In genomic region chr1:97869441-97869840, GRCh38 we compare ENCODE assay signal across 25 cellular contexts.
"Had no signal": no experiment of that assay in that cellular context is flagged by ENCODE, and none has a peak within 500 bp of the region (broad histone marks: within the 10 kb centered on the region; RNA-seq: fewer than 3 reads in every experiment).

No MANE protein-coding gene starts in this region.

- H3K27me3 ChIP-seq: ovary, stomach, testis, thyroid gland, transverse colon, upper lobe of left lung, vagina had no signal

- H3K27ac Mint-ChIP-seq: naive thymus-derived CD4-positive, alpha-beta T cell; natural killer cell treated with Interleukin-12 subunit alpha and Interleukin-12 subunit beta and Interleukin-15 and Interleukin-18, amount 100 ng/mL, for 72 hours; stimulated activated naive B cell treated with anti-CD40 and anti-IgM and Interleukin-4, amounts not matched to agents 10 μg/mL and 1 μg/mL and 100 μg/mL, for 72 hours had no signal

- H3K36me3 ChIP-seq: left ventricle myocardium inferior, ovary, prostate gland, stomach, thyroid gland, transverse colon, upper lobe of left lung, vagina had no signal

- H3K4me1 ChIP-seq: prostate gland, testis, thyroid gland, vagina had no signal

- H3K27me3 Mint-ChIP-seq: naive thymus-derived CD4-positive, alpha-beta T cell; natural killer cell treated with Interleukin-12 subunit alpha and Interleukin-12 subunit beta and Interleukin-15 and Interleukin-18, amount 100 ng/mL, for 72 hours; stimulated activated naive B cell treated with anti-CD40 and anti-IgM and Interleukin-4, amounts not matched to agents 10 μg/mL and 1 μg/mL and 100 μg/mL, for 72 hours had no signal

- H3K4me3 Mint-ChIP-seq: naive thymus-derived CD4-positive, alpha-beta T cell; natural killer cell treated with Interleukin-12 subunit alpha and Interleukin-12 subunit beta and Interleukin-15 and Interleukin-18, amount 100 ng/mL, for 72 hours; stimulated activated naive B cell treated with anti-CD40 and anti-IgM and Interleukin-4, amounts not matched to agents 10 μg/mL and 1 μg/mL and 100 μg/mL, for 72 hours had no signal

- DNase-seq: islet precursor cell; left ventricle myocardium inferior; mesendoderm; midbrain; mucosa of descending colon; naive thymus-derived CD4-positive, alpha-beta T cell; ovary; retina; right cardiac atrium; stimulated activated CD4-positive, alpha-beta T cell treated with anti-CD3 and anti-CD28 coated beads, Interleukin-12 subunit alpha, Interleukin-12 subunit beta, amount 100 ng/mL, for 4 hours; stimulated activated CD4-positive, alpha-beta T cell treated with anti-CD3 and anti-CD28 coated beads, Interleukin-15, amount 100 ng/mL, for 24 hours; stimulated activated CD4-positive, alpha-beta T cell treated with anti-CD3 and anti-CD28 coated beads, Interleukin-2, amount 100 ng/mL, for 24 hours; stimulated activated CD4-positive, alpha-beta T cell treated with anti-CD3 and anti-CD28 coated beads, Interleukin-4, amount 100 ng/mL, for 1 hour; stimulated activated naive B cell treated with anti-CD40 and anti-IgM and Interleukin-4, amounts not matched to agents 10 μg/mL and 1 μg/mL and 100 μg/mL, for 72 hours; stimulated activated naive CD8-positive, alpha-beta T cell treated with anti-CD3 and anti-CD28 coated beads, Interleukin-15, Interleukin-2, amounts not matched to agents 100 U/mL and 50 U/mL, for 24 hours; stomach; testis; thyroid gland; transverse colon; upper lobe of left lung had no signal

- H3K27ac ChIP-seq: left ventricle myocardium inferior, ovary, prostate gland, skin epidermis, stomach, testis, thyroid gland, transverse colon, upper lobe of left lung, vagina had no signal

- H3K9me3 ChIP-seq: left ventricle myocardium inferior, mucosa of descending colon, ovary, prostate gland, stomach, testis, thyroid gland, transverse colon, upper lobe of left lung, vagina had no signal

- H3K4me3 ChIP-seq: left ventricle myocardium inferior, lung, mucosa of descending colon, ovary, prostate gland, skin epidermis, stomach, testis, thyroid gland, transverse colon, upper lobe of left lung, vagina had no signal
